8 cellular contexts compared by ENCODE assay signal in genomic region chr19:10332965-10333757, GRCh38. TPM values are rescaled to one million over a fixed set of nuclear protein-coding genes. Genes with fewer than 3 reads are reported as not detected.
A peak's percentile ranks its signal among the peaks of the same experiment; 100 is the strongest.
DNase-seq lines count a peak whose midpoint lies in the region; ATAC-seq and TF ChIP-seq lines count a peak whose summit lies in the region.

A gene with protein sequence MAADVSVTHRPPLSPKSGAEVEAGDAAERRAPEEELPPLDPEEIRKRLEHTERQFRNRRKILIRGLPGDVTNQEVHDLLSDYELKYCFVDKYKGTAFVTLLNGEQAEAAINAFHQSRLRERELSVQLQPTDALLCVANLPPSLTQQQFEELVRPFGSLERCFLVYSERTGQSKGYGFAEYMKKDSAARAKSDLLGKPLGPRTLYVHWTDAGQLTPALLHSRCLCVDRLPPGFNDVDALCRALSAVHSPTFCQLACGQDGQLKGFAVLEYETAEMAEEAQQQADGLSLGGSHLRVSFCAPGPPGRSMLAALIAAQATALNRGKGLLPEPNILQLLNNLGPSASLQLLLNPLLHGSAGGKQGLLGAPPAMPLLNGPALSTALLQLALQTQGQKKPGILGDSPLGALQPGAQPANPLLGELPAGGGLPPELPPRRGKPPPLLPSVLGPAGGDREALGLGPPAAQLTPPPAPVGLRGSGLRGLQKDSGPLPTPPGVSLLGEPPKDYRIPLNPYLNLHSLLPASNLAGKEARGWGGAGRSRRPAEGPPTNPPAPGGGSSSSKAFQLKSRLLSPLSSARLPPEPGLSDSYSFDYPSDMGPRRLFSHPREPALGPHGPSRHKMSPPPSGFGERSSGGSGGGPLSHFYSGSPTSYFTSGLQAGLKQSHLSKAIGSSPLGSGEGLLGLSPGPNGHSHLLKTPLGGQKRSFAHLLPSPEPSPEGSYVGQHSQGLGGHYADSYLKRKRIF (minus strand): TSS chr19:10333529. CDS start chr19:10333507, 22 bp downstream.

- peak within 1 kb of the TSS; percentile 97 for H3K4me3 Mint-ChIP-seq in activated CD4-positive, alpha-beta T cell treated with anti-CD3 and anti-CD28 coated beads for 36 hours
- H3K4me3 Mint-ChIP-seq in chondrocyte (ENCODE audit: unreplicated experiment), result peak within 1 kb of the TSS; percentile 94

- no peaks in the 10 kb centered on the region for H3K9me3 Mint-ChIP-seq in activated CD4-positive, alpha-beta T cell treated with anti-CD3 and anti-CD28 coated beads for 36 hours (ENCODE audit: low read depth)
- H3K9me3 Mint-ChIP-seq in chondrocyte (ENCODE audit: low read depth), result no peaks in the 10 kb centered on the region

- peak within 1 kb of the TSS; percentile 79 for H3K4me3 ChIP-seq in BLaER1

- peak; percentile 11 for TF ChIP-seq CTCF in chondrocyte (IDR thresholded peaks at IDR 0.05)

- H3K36me3 Mint-ChIP-seq in activated CD4-positive, alpha-beta T cell treated with anti-CD3 and anti-CD28 coated beads for 36 hours (ENCODE audit: low read depth), result peaks cover 41% of the 10 kb centered on the region
- H3K36me3 Mint-ChIP-seq in chondrocyte (ENCODE audit: low read depth), result peaks cover 4% of the 10 kb centered on the region

- H3K27me3 Mint-ChIP-seq in activated CD4-positive, alpha-beta T cell treated with anti-CD3 and anti-CD28 coated beads for 36 hours, result no peaks in the 10 kb centered on the region
- no peaks in the 10 kb centered on the region for H3K27me3 Mint-ChIP-seq in chondrocyte (ENCODE audit: low read depth)

- peak within 1 kb of the TSS; percentile 99 for H3K27ac ChIP-seq in BLaER1

- peak within 1 kb of the TSS; percentile 96 for H3K27ac Mint-ChIP-seq in activated CD4-positive, alpha-beta T cell treated with anti-CD3 and anti-CD28 coated beads for 36 hours
- peak within 1 kb of the TSS; percentile 99 for H3K27ac Mint-ChIP-seq in chondrocyte (ENCODE audit: unreplicated experiment)

- peaks cover 44% of the 10 kb centered on the region for H3K36me3 ChIP-seq in BLaER1

- no peaks in the 10 kb centered on the region for H3K9me3 ChIP-seq in BLaER1

- H3K9ac ChIP-seq in BLaER1, result peak within 1 kb of the TSS; percentile 96

- no peaks in the 10 kb centered on the region for H3K27me3 ChIP-seq in BLaER1

- peak within 1 kb of the TSS; percentile 93 for H3K4me2 ChIP-seq in BLaER1

- peaks cover 32% of the 10 kb centered on the region for H3K4me1 ChIP-seq in BLaER1

- peak; percentile 77 for DNase-seq in NCI-H524 treated with DMSO at 0.1 percent for 48 hours (lab: John Stamatoyannopoulos, UW)
- peak; percentile 99 for DNase-seq in activated CD4-positive, alpha-beta T cell treated with anti-CD3 and anti-CD28 coated beads for 36 hours
- DNase-seq in chondrocyte (ENCODE audit: low spot score), result peak; percentile 99
- DNase-seq in kidney glomerular epithelial cell (lab: John Stamatoyannopoulos, UW), result peak; percentile 93
- peak; percentile 98 for DNase-seq in stimulated activated CD4-positive, alpha-beta T cell treated with anti-CD3 and anti-CD28 coated beads, Interleukin-15, amount 100 ng/mL, for 48 hours (ENCODE audit: low read depth in 2 of 2)

- ATAC-seq in GM19324 (IDR thresholded peaks at IDR 0.05; ENCODE audit: low FRiP score, unreplicated experiment) (peak; percentile 89), HG03460 (IDR thresholded peaks at IDR 0.05; ENCODE audit: unreplicated experiment) (peak; percentile 70)
- ATAC-seq in activated CD4-positive, alpha-beta T cell treated with anti-CD3 and anti-CD28 coated beads for 36 hours, result peak; percentile 97

- POLR2A ChIA-PET in activated CD4-positive, alpha-beta T cell treated with anti-CD3 and anti-CD28 coated beads for 36 hours (lab: Charles Lee), result interaction anchor here (1.0 to 3.2 kb wide), 2 partner anchors 14 to 62 kb away, joined by 5 to 11 read pairs; partner anchors contain the start of gene ICAM1

- CTCF ChIA-PET in activated CD4-positive, alpha-beta T cell treated with anti-CD3 and anti-CD28 coated beads for 36 hours (lab: Charles Lee), result interaction anchor here (0.5 to 2.1 kb wide), 5 partner anchors 56 to 160 kb away, joined by 3 to 9 read pairs (median 3); partner anchors contain the start of gene ICAM1

- peaks cover 48% of the 10 kb centered on the region for H4K20me1 ChIP-seq in BLaER1

- peaks cover 25% of the 10 kb centered on the region for H3K4me1 Mint-ChIP-seq in activated CD4-positive, alpha-beta T cell treated with anti-CD3 and anti-CD28 coated beads for 36 hours
- peaks cover 28% of the 10 kb centered on the region for H3K4me1 Mint-ChIP-seq in chondrocyte (ENCODE audit: low read depth)

- intact Hi-C loops in activated CD4-positive, alpha-beta T cell treated with anti-CD3 and anti-CD28 coated beads for 36 hours (cut with DNase I, micrococcal nuclease), result loop anchor here (1.0 to 5.0 kb wide), 21 partner anchors 18 to 1821 kb away; partner anchors contain the start of genes CDKN2D (in 2 of the 2), TYK2 (in 2 of the 2), ATG4D (in 1 of the 2) and CDC37 (in 1 of the 2)

RNA-seq across cellular contexts. Expression of the gene that starts here (rescaled TPM):
- total RNA-seq in activated CD4-positive, alpha-beta T cell treated with anti-CD3 and anti-CD28 coated beads for 36 hours, result 10 to 100 TPM; 83.7 to 90.8 TPM
- 32.3 to 38.2 TPM (median 33.0 TPM) in 3 replicates for total RNA-seq in chondrocyte

Comparison
In these comparisons a context has a peak if more than half of its experiments do, and no peak if none do; other contexts are left out.
1. Peak in every context shown above with its lines: DNase-seq, ATAC-seq, H3K4me3 ChIP-seq and H3K27ac ChIP-seq.